Comparison of ENCODE assay signal across 22 cellular contexts in the genomic region with DNA sequence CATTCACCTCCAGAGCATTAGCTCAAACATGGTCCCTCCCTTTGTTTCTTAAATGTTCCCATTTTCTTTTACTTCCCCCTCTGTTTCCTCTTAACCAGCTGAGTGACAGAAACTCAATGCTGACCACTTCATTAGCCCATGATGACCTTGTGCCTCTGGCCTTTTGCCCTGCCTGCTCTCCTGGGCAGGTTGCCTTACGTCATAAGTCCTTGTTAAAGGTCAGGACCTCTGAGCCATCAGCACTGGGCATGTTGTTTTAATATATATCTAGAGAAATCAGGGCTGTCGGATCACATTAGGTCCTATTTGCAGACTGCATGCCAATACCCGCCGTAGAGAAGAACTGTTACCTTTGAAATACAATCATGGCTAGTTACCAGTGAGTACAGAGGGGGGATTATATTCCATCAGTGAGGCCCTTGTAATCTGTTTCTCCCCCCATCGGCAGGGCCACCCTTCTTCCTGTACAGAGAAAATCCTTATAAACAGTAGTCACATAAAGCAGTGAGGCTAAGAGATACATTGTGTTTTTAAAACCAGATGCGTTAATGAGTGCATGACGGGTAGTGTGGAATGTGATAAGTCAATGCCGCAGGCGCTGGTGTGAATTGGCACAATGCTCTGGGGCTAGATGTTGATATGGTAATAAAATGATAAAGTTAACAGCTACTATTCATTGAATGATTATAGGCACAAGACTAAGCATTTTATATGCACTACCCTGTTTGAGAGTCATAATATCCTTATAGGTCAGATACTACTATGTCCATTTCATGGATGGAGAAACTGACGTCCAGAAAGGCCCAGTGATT.
"Had no signal": no experiment of that assay in that cellular context is flagged by ENCODE, and none has a peak within 500 bp of the region (broad histone marks: within the 10 kb centered on the region; RNA-seq: fewer than 3 reads in every experiment).

No MANE protein-coding gene starts in this region.

- H3K4me1 Mint-ChIP-seq: activated T-helper 17 cell treated with anti-CD3 and anti-CD28 coated beads, Interleukin-2, amount 50 U/mL, for 72 hours had no signal

- H3K27me3 Mint-ChIP-seq: activated T-cell treated with anti-CD3 and anti-CD28 coated beads, Interleukin-2, amount 50 U/mL, for 24 hours; activated T-helper 17 cell treated with anti-CD3 and anti-CD28 coated beads, Interleukin-2, amount 50 U/mL, for 72 hours; stimulated activated naive CD8-positive, alpha-beta T cell treated with anti-CD3 and anti-CD28 coated beads, Interleukin-15, Interleukin-2, amounts not matched to agents 100 ng/mL and 50 ng/mL, for 24 hours had no signal

- H3K9me3 Mint-ChIP-seq: activated T-cell treated with anti-CD3 and anti-CD28 coated beads, Interleukin-2, amount 50 U/mL, for 24 hours; natural killer cell treated with Interleukin-12 subunit alpha and Interleukin-12 subunit beta and Interleukin-15 and Interleukin-18, amount 100 ng/mL, for 72 hours; stimulated activated naive CD8-positive, alpha-beta T cell treated with anti-CD3 and anti-CD28 coated beads, Interleukin-15, Interleukin-2, amounts not matched to agents 100 ng/mL and 50 ng/mL, for 24 hours; type B pancreatic cell had no signal

- DNase-seq: activated CD4-positive, alpha-beta T cell treated with anti-CD3 and anti-CD28 coated beads, Interleukin-2, amount 50 U/mL, for 1 hour; activated CD4-positive, CD25-positive, alpha-beta regulatory T cell treated with anti-CD3 and anti-CD28 coated beads, Interleukin-2, amount 50 U/mL, for 72 hours; activated T-cell treated with anti-CD3 and anti-CD28 coated beads, Interleukin-2, amount 50 U/mL, for 24 hours; cortex of kidney; kidney; left lung; mammary epithelial cell; midbrain; ovary; psoas muscle; stimulated activated CD4-positive, alpha-beta T cell treated with anti-CD3 and anti-CD28 coated beads, Interleukin-12 subunit alpha, Interleukin-12 subunit beta, amount 100 ng/mL, for 4 hours; stimulated activated CD4-positive, alpha-beta T cell treated with anti-CD3 and anti-CD28 coated beads, Interleukin-4, amount 100 ng/mL, for 4 hours; T-helper 1 cell; WERI-Rb-1 had no signal

- H3K27me3 ChIP-seq: adrenal gland, left lung, neutrophil, ovary, right atrium auricular region had no signal

- ATAC-seq: activated T-helper 17 cell treated with anti-CD3 and anti-CD28 coated beads, Interleukin-2, amount 50 U/mL, for 72 hours; left lung; natural killer cell treated with Interleukin-12 subunit alpha and Interleukin-12 subunit beta and Interleukin-15 and Interleukin-18, amount 100 ng/mL, for 72 hours; psoas muscle had no signal

- H3K27ac ChIP-seq: adrenal gland, left lung, neutrophil, ovary, WERI-Rb-1 had no signal

- H3K4me3 Mint-ChIP-seq: activated naive CD8-positive, alpha-beta T cell; activated T-cell treated with anti-CD3 and anti-CD28 coated beads, Interleukin-2, amount 50 U/mL, for 24 hours; activated T-helper 17 cell treated with anti-CD3 and anti-CD28 coated beads, Interleukin-2, amount 50 U/mL, for 72 hours; natural killer cell treated with Interleukin-12 subunit alpha and Interleukin-12 subunit beta and Interleukin-15 and Interleukin-18, amount 100 ng/mL, for 72 hours; stimulated activated naive CD8-positive, alpha-beta T cell treated with anti-CD3 and anti-CD28 coated beads, Interleukin-15, Interleukin-2, amounts not matched to agents 100 ng/mL and 50 ng/mL, for 24 hours; type B pancreatic cell had no signal

- H3K9me3 ChIP-seq: adrenal gland, left lung, neutrophil, ovary, psoas muscle, right atrium auricular region had no signal

- H3K36me3 Mint-ChIP-seq: activated naive CD8-positive, alpha-beta T cell; natural killer cell treated with Interleukin-12 subunit alpha and Interleukin-12 subunit beta and Interleukin-15 and Interleukin-18, amount 100 ng/mL, for 72 hours had no signal

- H3K27ac Mint-ChIP-seq: activated naive CD8-positive, alpha-beta T cell; activated T-cell treated with anti-CD3 and anti-CD28 coated beads, Interleukin-2, amount 50 U/mL, for 24 hours; activated T-helper 17 cell treated with anti-CD3 and anti-CD28 coated beads, Interleukin-2, amount 50 U/mL, for 72 hours; natural killer cell treated with Interleukin-12 subunit alpha and Interleukin-12 subunit beta and Interleukin-15 and Interleukin-18, amount 100 ng/mL, for 72 hours; stimulated activated naive CD8-positive, alpha-beta T cell treated with anti-CD3 and anti-CD28 coated beads, Interleukin-15, Interleukin-2, amounts not matched to agents 100 ng/mL and 50 ng/mL, for 24 hours; type B pancreatic cell had no signal

- H3K36me3 ChIP-seq: adrenal gland, left lung, neutrophil, ovary, right atrium auricular region, WERI-Rb-1 had no signal

- H3K4me3 ChIP-seq: adrenal gland, left lung, ovary had no signal

- H3K4me1 ChIP-seq: left lung, psoas muscle, right atrium auricular region had no signal
